8 cellular contexts compared by ENCODE assay signal in the genomic region with DNA sequence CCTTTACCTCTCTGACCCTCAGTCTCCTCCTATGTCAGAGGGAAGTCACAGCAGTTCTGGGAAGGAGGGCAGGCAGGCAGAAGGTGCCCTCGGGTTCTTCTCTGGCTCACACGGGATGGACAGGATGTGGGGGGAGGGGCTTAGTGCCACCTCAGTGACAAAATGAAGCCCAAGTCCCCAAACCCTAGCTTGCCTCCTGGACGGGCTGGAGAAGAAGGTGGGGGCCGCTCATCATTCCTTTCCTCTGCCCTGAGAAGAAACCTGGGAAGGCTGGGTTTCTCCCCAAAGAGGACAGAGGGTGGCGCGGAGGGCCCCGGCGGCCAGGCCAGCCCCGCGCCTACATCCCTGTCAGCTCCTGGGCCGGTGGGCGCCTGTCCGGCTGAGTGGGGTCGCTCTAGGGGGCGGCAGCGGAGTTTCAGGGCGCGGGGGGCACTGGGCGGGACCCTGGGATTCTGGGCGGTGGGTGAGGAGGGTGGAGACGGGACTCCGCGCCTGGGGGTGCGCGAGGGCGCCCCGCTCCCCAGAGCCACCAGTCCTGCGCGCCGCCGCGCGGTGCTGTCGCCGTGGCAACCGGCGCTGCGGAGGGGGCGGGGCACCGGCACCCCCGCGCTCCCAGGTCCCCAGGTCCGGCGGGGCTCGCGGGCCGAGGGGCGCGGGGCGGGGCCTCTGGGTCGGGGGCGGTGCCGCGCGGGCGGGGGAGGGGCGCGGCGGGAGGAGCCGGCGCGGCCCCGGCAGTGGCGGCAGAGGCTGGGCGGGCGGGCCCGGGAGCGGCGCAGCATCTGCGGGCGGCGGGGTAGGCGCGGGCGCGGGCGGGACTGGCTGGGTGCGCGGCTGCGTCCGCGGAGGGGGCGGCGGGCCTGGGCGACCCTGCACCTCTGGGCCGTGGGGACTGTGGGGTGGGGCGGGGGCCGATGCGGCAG. TPM values are rescaled to one million over a fixed set of nuclear protein-coding genes. Genes with fewer than 3 reads are reported as not detected.
DNase-seq lines count a peak whose midpoint lies in the region; ATAC-seq, FAIRE-seq and TF ChIP-seq lines count a peak whose summit lies in the region.

A gene (plus strand): TSS at position 723 of the 920 bp plus-strand sequence. CDS start 2,252 bp downstream, outside the sequence.

- no peak for FAIRE-seq in GM12878 (lab: Jason Lieb, UNC)

- POLR2A ChIA-PET in GM12878 (lab: Charles Lee), result no interaction called here

- ATAC-seq in GM12878, result no peak
- ATAC-seq in HG03442 (IDR thresholded peaks at IDR 0.05; ENCODE audit: unreplicated experiment), result no peak
- no peak for ATAC-seq in GM21526 (IDR thresholded peaks at IDR 0.05; ENCODE audit: low FRiP score, unreplicated experiment)

- H3K27me3 ChIP-seq in GM12878 (replicated peaks in 1 of 2; ENCODE audit: control insufficient read depth in 2 of 2, insufficient read depth in 2 of 2, low read length in 1 of 2) (peaks cover 5 to 7% of the 10 kb centered on the region in 2 experiments; a peak in 3 of 4 replicates), iPS-15b (ENCODE audit: control insufficient read depth, insufficient read depth, low read length) (peaks cover 24% of the 10 kb centered on the region), skeletal muscle tissue (ENCODE audit: control insufficient read depth in 3 of 3, insufficient read depth in 3 of 3, low read length in 3 of 3) (peaks cover 27 to 46% (median 27%) of the 10 kb centered on the region in 3 donors)

- CTCF ChIA-PET in GM12878 (lab: Yijun Ruan, JAX), result interaction anchor here (0.7 kb wide), 1 partner anchor 45 kb away, joined by 3 read pairs; no protein-coding TSS in a partner anchor

- SMC1A ChIA-PET in GM12878 (lab: Charles Lee; ENCODE audit: uncharacterized antibody, unreplicated experiment), result no interaction called here

- RAD21 ChIA-PET in GM12878 (lab: Charles Lee; ENCODE audit: unreplicated experiment), result no interaction called here

- TF ChIP-seq EP300 in GM12878 (IDR thresholded peaks at IDR 0.05; ENCODE audit: borderline replicate concordance in 1 of 2, control insufficient read depth in 1 of 2, low read depth in 2 of 2, low read length in 2 of 2), result no peak

- H3K4me3 ChIP-seq in GM12878 (no peak within 1 kb of the TSS), iPS-15b (ENCODE audit: low read depth, low read length) (peak within 1 kb of the TSS; percentile 13), skeletal muscle tissue (ENCODE audit: low read length in 3 of 3) (peak within 1 kb of the TSS; percentile 14 to 59 (median 45))

- H3K27ac ChIP-seq in GM12878 (ENCODE audit: control insufficient read depth, insufficient read depth) (no peak within 1 kb of the TSS), skeletal muscle tissue (ENCODE audit: low read depth, low read length) (no peak within 1 kb of the TSS)

- H3K4me1 ChIP-seq in GM12878 (ENCODE audit: control insufficient read depth, insufficient read depth, low read length) (peaks cover 4% of the 10 kb centered on the region), iPS-15b (ENCODE audit: control insufficient read depth, insufficient read depth, low read length) (no peaks in the 10 kb centered on the region), skeletal muscle tissue (ENCODE audit: control insufficient read depth in 3 of 3, insufficient read depth in 3 of 3, low read length in 3 of 3) (peaks cover 18 to 21% (median 19%) of the 10 kb centered on the region in 3 donors)

- peak within 1 kb of the TSS; percentile 33; the same call in 1 of the 2 replicates for H3K4me2 ChIP-seq in GM12878 (ENCODE audit: control insufficient read depth, insufficient read depth)

- in situ Hi-C loops in GM12878 (cut with MboI), result no loop called here

- H3K9ac ChIP-seq in GM12878 (ENCODE audit: control insufficient read depth, insufficient read depth, low read length), result no peak within 1 kb of the TSS
- no peak within 1 kb of the TSS for H3K9ac ChIP-seq in iPS-15b (ENCODE audit: low read depth, low read length)
- peak within 1 kb of the TSS in 2 of 3 donors; percentile 20 to 50 for H3K9ac ChIP-seq in skeletal muscle tissue (ENCODE audit: low read depth in 1 of 3, low read length in 3 of 3)

- H3K9me3 ChIP-seq in GM12878 (replicated peaks; ENCODE audit: control insufficient read depth, insufficient read depth, low read length), result no peaks in the 10 kb centered on the region
- peaks cover 3% of the 10 kb centered on the region for H3K9me3 ChIP-seq in iPS-15b (ENCODE audit: control insufficient read depth, insufficient read depth, low read length)
- H3K9me3 ChIP-seq in skeletal muscle tissue (ENCODE audit: control insufficient read depth in 3 of 3, low read length in 3 of 3), result no peaks in the 10 kb centered on the region

- no peak for TF ChIP-seq RAD21 in GM12878 (IDR thresholded peaks at IDR 0.05; ENCODE audit: insufficient read depth, low read depth, low read length)

- no peak for TF ChIP-seq CTCF in GM12878 (IDR thresholded peaks at IDR 0.05 in 2 of 3, conservative IDR thresholded peaks at IDR 0.05 in 1 of 3; ENCODE audit: control insufficient read depth in 2 of 3, extremely low read depth in 1 of 3, insufficient read depth in 1 of 3, low read depth in 3 of 3, low read length in 3 of 3)

- 6% methylated on average over 13 of the region's 89 CpGs for WGBS in GM12878 (ENCODE audit: insufficient coverage, insufficient replicate concordance, low lambda C conversion rate, missing lambda C conversion rate)

- no peaks in the 10 kb centered on the region for H3K79me2 ChIP-seq in GM12878 (ENCODE audit: control insufficient read depth, insufficient read depth, low read length)

- H4K20me1 ChIP-seq in GM12878 (ENCODE audit: control insufficient read depth, insufficient read depth), result no peaks in the 10 kb centered on the region

- TF ChIP-seq POLR2A in GM12878 (IDR thresholded peaks at IDR 0.05; ENCODE audit: low read depth, low read length), result no peak

- BruUV-seq in GM12878 (replicated peaks; lab: Mats Ljungman, UMichigan), result no TSS peak

- DNase-seq in D341Med (ENCODE audit: low spot score) (peak; percentile 86), NCI-H2171 treated with DMSO at 0.1 percent for 48 hours (lab: John Stamatoyannopoulos, UW) (peak; percentile 15), GM12878 (ENCODE audit: low read depth, low spot score) (no peak), NCI-H187 (lab: John Stamatoyannopoulos, UW) (no peak)

- intact Hi-C loops in GM12878 (cut with micrococcal nuclease; ENCODE audit: unreplicated experiment), result loop anchor here (5.0 kb wide), 2 partner anchors 34 to 324 kb away; a partner anchor contains a TSS

- no peak within 1 kb of the TSS for H2AFZ ChIP-seq in GM12878 (ENCODE audit: control insufficient read depth, low read depth, low read length)

- H3K36me3 ChIP-seq in GM12878 (ENCODE audit: control insufficient read depth in 2 of 2, insufficient read depth in 2 of 2, low read length in 1 of 2) (no peaks in the 10 kb centered on the region), iPS-15b (ENCODE audit: control insufficient read depth, insufficient read depth, low read length) (no peaks in the 10 kb centered on the region), skeletal muscle tissue (ENCODE audit: control insufficient read depth in 3 of 3, insufficient read depth in 3 of 3, low read length in 3 of 3) (no peaks in the 10 kb centered on the region)

TF ChIP-seq in GM12878, 131 proteins besides CTCF, POLR2A, EP300 and RAD21:
- TF ChIP-seq FOXK2 (IDR thresholded peaks at IDR 0.05) (no peak), SUZ12 (IDR thresholded peaks at IDR 0.05; ENCODE audit: unreplicated experiment) (peak; percentile 67)
- TF ChIP-seq, protein P1, sequence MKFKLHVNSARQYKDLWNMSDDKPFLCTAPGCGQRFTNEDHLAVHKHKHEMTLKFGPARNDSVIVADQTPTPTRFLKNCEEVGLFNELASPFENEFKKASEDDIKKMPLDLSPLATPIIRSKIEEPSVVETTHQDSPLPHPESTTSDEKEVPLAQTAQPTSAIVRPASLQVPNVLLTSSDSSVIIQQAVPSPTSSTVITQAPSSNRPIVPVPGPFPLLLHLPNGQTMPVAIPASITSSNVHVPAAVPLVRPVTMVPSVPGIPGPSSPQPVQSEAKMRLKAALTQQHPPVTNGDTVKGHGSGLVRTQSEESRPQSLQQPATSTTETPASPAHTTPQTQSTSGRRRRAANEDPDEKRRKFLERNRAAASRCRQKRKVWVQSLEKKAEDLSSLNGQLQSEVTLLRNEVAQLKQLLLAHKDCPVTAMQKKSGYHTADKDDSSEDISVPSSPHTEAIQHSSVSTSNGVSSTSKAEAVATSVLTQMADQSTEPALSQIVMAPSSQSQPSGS (IDR thresholded peaks at IDR 0.05; ENCODE audit: low read length), result no peak

RNA-seq across cellular contexts. Expression of the gene that starts here (rescaled TPM):
- 2.2 and 2.7 TPM in 2 replicates for total RNA-seq in GM12878 (2013; cell fraction: nucleolus; rRNA removed)
- 4.9 and 6.6 TPM in 2 replicates for total RNA-seq in GM12878 (2014; rRNA removed)
- 0.09 and 0.13 TPM in 2 replicates for total RNA-seq in GM12878 (2014; rRNA removed; fragmentation: Illumina TruSeq; extraction: Trizol)
- 3.2 and 3.4 TPM in 2 replicates for total RNA-seq in GM12878 (2021)
- not detected for polyA plus RNA-seq in GM12878 (2011; ENCODE audit: low read depth)
- polyA plus RNA-seq in GM12878 (2011; rRNA removed), result 0.04 TPM in 1 of 2 replicates, not detected in the other
- polyA plus RNA-seq in GM12878 (2011; cell fraction: cytosol; rRNA removed), result 0.13 TPM in 1 of 2 replicates, not detected in the other
- 0.07 and 0.12 TPM in 2 replicates for polyA plus RNA-seq in GM12878 (2011; cell fraction: nucleus; rRNA removed)
- polyA plus RNA-seq in GM12878 (2012), result 0.30 and 0.35 TPM in 2 replicates
- not detected in 2 replicates for polyA plus RNA-seq in GM12878 (2014; fragmentation: Illumina TruSeq; extraction: Trizol)
- polyA plus RNA-seq in GM12878 (2014; fragmentation: Nextera tagmentation; extraction: Ambion mirVana), result under 1 TPM in 1 of 2 experiments, not detected in 1; 0.27 TPM
- 3.1 and 4.9 TPM in 2 replicates for polyA plus RNA-seq in GM12878 (2014; rRNA removed)
- polyA plus RNA-seq in GM12878 (2016; fragmentation: Nextera tagmentation; extraction: Ambion mirVana), result 1 to 10 TPM in 1 of 2 experiments, under 1 TPM in 1; 0.49 to 1.9 TPM
- not detected in 2 replicates for polyA minus RNA-seq in GM12878 (2011; rRNA and poly(A)+ RNA removed)
- not detected in 2 replicates for polyA minus RNA-seq in GM12878 (2011; cell fraction: cytosol; rRNA and poly(A)+ RNA removed)
- 0.12 and 0.29 TPM in 2 replicates for polyA minus RNA-seq in GM12878 (2011; cell fraction: nucleus; rRNA and poly(A)+ RNA removed)
- 3.1 TPM for total RNA-seq in skeletal muscle tissue

Comparison
In these comparisons a context has a peak if more than half of its experiments do, and no peak if none do; other contexts are left out.
1. DNase-seq: peak in D341Med (single experiment) and NCI-H2171 treated with DMSO at 0.1 percent for 48 hours (single experiment); none in GM12878 (single experiment) and NCI-H187 (0 of 2).
2. H3K9ac ChIP-seq: peak in skeletal muscle tissue (2 of 3); none in GM12878 (single experiment) and iPS-15b (single experiment).